In genomic region chr10:42943025-42943818, GRCh38 we compare ENCODE assay signal across 15 cellular contexts.
DNase-seq lines count a peak whose midpoint lies in the region; ATAC-seq and TF ChIP-seq lines count a peak whose summit lies in the region.
"Had no signal": no experiment of that assay in that cellular context is flagged by ENCODE, and none has a peak within 500 bp of the region (broad histone marks: within the 10 kb centered on the region; RNA-seq: fewer than 3 reads in every experiment).

No MANE protein-coding gene starts in this region.

- no peak overlapping the region for H3K4me3 Mint-ChIP-seq in glutamatergic neuron (ENCODE audit: unreplicated experiment)
- no peak overlapping the region for H3K4me3 Mint-ChIP-seq in osteocyte (ENCODE audit: unreplicated experiment)
- no peak overlapping the region for H3K4me3 Mint-ChIP-seq in GM23338
- H3K4me3 Mint-ChIP-seq in T-helper 2 cell treated with Interferon-gamma antibody and Interleukin-4, amounts not matched to agents 5 μg/mL and 100 μg/mL, for 36 hours: no peak overlapping the region
- H3K4me3 Mint-ChIP-seq: CD4-positive, alpha-beta T cell had no signal

- H3K4me2 ChIP-seq in GM23338: no peak overlapping the region

- peak; percentile 43 for DNase-seq in right atrium auricular region (ENCODE audit: low spot score)
- DNase-seq in left ventricle myocardium inferior: no peak
- DNase-seq in glutamatergic neuron: no peak
- DNase-seq in osteocyte (ENCODE audit: extremely low spot score, unreplicated experiment): peak; percentile 74
- DNase-seq in GM23338 (ENCODE audit: low spot score): no peak
- DNase-seq in T-helper 2 cell treated with Interferon-gamma antibody and Interleukin-4, amounts not matched to agents 5 μg/mL and 100 μg/mL, for 36 hours (ENCODE audit: low spot score): no peak
- DNase-seq: ACHN; Calu3; CD4-positive, alpha-beta T cell; DMS79; HCEC 1CT; NCI-H1092; NCI-H2107; NCI-H446 had no signal

- H3K36me3 Mint-ChIP-seq in glutamatergic neuron (ENCODE audit: unreplicated experiment): no peaks in the 10 kb centered on the region
- H3K36me3 Mint-ChIP-seq in osteocyte (ENCODE audit: unreplicated experiment): no peaks in the 10 kb centered on the region
- no peaks in the 10 kb centered on the region for H3K36me3 Mint-ChIP-seq in GM23338 (ENCODE audit: low read depth)
- no peaks in the 10 kb centered on the region for H3K36me3 Mint-ChIP-seq in T-helper 2 cell treated with Interferon-gamma antibody and Interleukin-4, amounts not matched to agents 5 μg/mL and 100 μg/mL, for 36 hours (ENCODE audit: low read depth)

- no peak overlapping the region for H2AFZ ChIP-seq in GM23338

- H3K36me3 ChIP-seq in right atrium auricular region (no peaks in the 10 kb centered on the region), left ventricle myocardium inferior (no peaks in the 10 kb centered on the region), GM23338 (ENCODE audit: insufficient read depth) (no peaks in the 10 kb centered on the region)

- H3K27ac Mint-ChIP-seq in glutamatergic neuron (ENCODE audit: unreplicated experiment) (peak overlapping the region; percentile 20), osteocyte (ENCODE audit: unreplicated experiment) (no peak overlapping the region), GM23338 (no peak overlapping the region)
- H3K27ac Mint-ChIP-seq in T-helper 2 cell treated with Interferon-gamma antibody and Interleukin-4, amounts not matched to agents 5 μg/mL and 100 μg/mL, for 36 hours: no peak overlapping the region
- H3K27ac Mint-ChIP-seq: CD4-positive, alpha-beta T cell had no signal

- peaks cover 0 to 3% of the 10 kb centered on the region in 2 donors for H3K9me3 ChIP-seq in right atrium auricular region
- H3K9me3 ChIP-seq in left ventricle myocardium inferior (replicated peaks): peaks cover 9% of the 10 kb centered on the region

- H3K4me3 ChIP-seq in right atrium auricular region (no peak overlapping the region), left ventricle myocardium inferior (no peak overlapping the region), GM23338 (no peak overlapping the region)

- no peak for ATAC-seq in GM23338
- no peak for ATAC-seq in HG03159 (IDR thresholded peaks at IDR 0.05; ENCODE audit: unreplicated experiment)

- peaks cover 7% of the 10 kb centered on the region for H3K27me3 Mint-ChIP-seq in glutamatergic neuron (ENCODE audit: unreplicated experiment)
- H3K27me3 Mint-ChIP-seq in osteocyte (ENCODE audit: unreplicated experiment): peaks cover 10% of the 10 kb centered on the region
- peaks cover 9% of the 10 kb centered on the region for H3K27me3 Mint-ChIP-seq in GM23338 (ENCODE audit: insufficient read depth, low read depth, poor library complexity)
- no peaks in the 10 kb centered on the region for H3K27me3 Mint-ChIP-seq in T-helper 2 cell treated with Interferon-gamma antibody and Interleukin-4, amounts not matched to agents 5 μg/mL and 100 μg/mL, for 36 hours (ENCODE audit: low read depth)

- H3K27me3 ChIP-seq in right atrium auricular region (no peaks in the 10 kb centered on the region), left ventricle myocardium inferior (ENCODE audit: low read depth) (peaks cover 43% of the 10 kb centered on the region), GM23338 (ENCODE audit: insufficient read depth) (no peaks in the 10 kb centered on the region)

- 0 out of 2 replicates have a peak, but pooled peaks cover 2% of the 10 kb centered on the region for H4K20me1 ChIP-seq in GM23338 (replicated peaks; ENCODE audit: insufficient read depth)

- no peaks in the 10 kb centered on the region for H3F3A ChIP-seq in GM23338 (replicated peaks; ENCODE audit: low read depth)

- H3K9me3 Mint-ChIP-seq in glutamatergic neuron (ENCODE audit: unreplicated experiment): peaks cover 3% of the 10 kb centered on the region
- no peaks in the 10 kb centered on the region for H3K9me3 Mint-ChIP-seq in osteocyte (ENCODE audit: unreplicated experiment)
- H3K9me3 Mint-ChIP-seq in GM23338: peaks cover 2% of the 10 kb centered on the region; the same call in 1 of the 3 replicates
- H3K9me3 Mint-ChIP-seq in T-helper 2 cell treated with Interferon-gamma antibody and Interleukin-4, amounts not matched to agents 5 μg/mL and 100 μg/mL, for 36 hours: no peaks in the 10 kb centered on the region

- H3K79me2 ChIP-seq in GM23338 (replicated peaks; ENCODE audit: insufficient read depth): no peaks in the 10 kb centered on the region

- H3K4me1 ChIP-seq in right atrium auricular region (no peaks in the 10 kb centered on the region), left ventricle myocardium inferior (no peaks in the 10 kb centered on the region), GM23338 (ENCODE audit: insufficient read depth) (no peaks in the 10 kb centered on the region)

- H3K4me1 Mint-ChIP-seq in glutamatergic neuron (ENCODE audit: low read depth, unreplicated experiment): peaks cover 12% of the 10 kb centered on the region
- peaks cover 2% of the 10 kb centered on the region for H3K4me1 Mint-ChIP-seq in osteocyte (ENCODE audit: unreplicated experiment)
- H3K4me1 Mint-ChIP-seq in GM23338: peaks cover 3% of the 10 kb centered on the region; the same call in 2 of the 3 replicates
- H3K4me1 Mint-ChIP-seq in T-helper 2 cell treated with Interferon-gamma antibody and Interleukin-4, amounts not matched to agents 5 μg/mL and 100 μg/mL, for 36 hours (ENCODE audit: low read depth): no peaks in the 10 kb centered on the region

- no peaks in the 10 kb centered on the region for H3K9me2 ChIP-seq in GM23338 (ENCODE audit: insufficient read depth)

- TF ChIP-seq CTCF in right atrium auricular region (IDR thresholded peaks at IDR 0.05): no peak
- TF ChIP-seq CTCF in left ventricle myocardium inferior (IDR thresholded peaks at IDR 0.05; ENCODE audit: borderline replicate concordance): no peak
- no peak for TF ChIP-seq CTCF in glutamatergic neuron (IDR thresholded peaks at IDR 0.05; ENCODE audit: partially characterized antibody, unreplicated experiment)
- TF ChIP-seq CTCF in osteocyte (IDR thresholded peaks at IDR 0.05): no peak
- TF ChIP-seq CTCF in GM23338 (conservative IDR thresholded peaks at IDR 0.05; ENCODE audit: low read depth in 2 of 2): no peak

- intact Hi-C loops in left ventricle myocardium inferior (cut with micrococcal nuclease): no loop called here

- H3K27ac ChIP-seq in right atrium auricular region: no peak overlapping the region
- no peak overlapping the region for H3K27ac ChIP-seq in left ventricle myocardium inferior (replicated peaks)
- H3K27ac ChIP-seq in GM23338 (ENCODE audit: low read depth): no peak overlapping the region

TF ChIP-seq in GM23338, 12 proteins besides CTCF, POLR2A, EP300 and RAD21 (continues in another document):
- TF ChIP-seq POLR2AphosphoS5 (IDR thresholded peaks at IDR 0.05; ENCODE audit: low read depth) (no peak), NANOG (IDR thresholded peaks at IDR 0.05; ENCODE audit: borderline replicate concordance) (no peak), STAT1 (IDR thresholded peaks at IDR 0.05; ENCODE audit: unreplicated experiment) (no peak), EZH2phosphoT487 (IDR thresholded peaks at IDR 0.05; ENCODE audit: unreplicated experiment) (no peak), ZNF114 (CRISPR knock-in tag; IDR thresholded peaks at IDR 0.05) (no peak), CREB1 (CRISPR knock-in tag; IDR thresholded peaks at IDR 0.05; ENCODE audit: low read depth) (no peak)

Comparison
In these comparisons a context has a peak if more than half of its experiments do, and no peak if none do; other contexts are left out.
1. DNase-seq: peak in right atrium auricular region (single experiment) and osteocyte (single experiment); none in left ventricle myocardium inferior (single experiment), glutamatergic neuron (single experiment), GM23338 (single experiment) and T-helper 2 cell treated with Interferon-gamma antibody and Interleukin-4, amounts not matched to agents 5 μg/mL and 100 μg/mL, for 36 hours (single experiment).